ENCODE assay signal across 17 cellular contexts in the genomic region with DNA sequence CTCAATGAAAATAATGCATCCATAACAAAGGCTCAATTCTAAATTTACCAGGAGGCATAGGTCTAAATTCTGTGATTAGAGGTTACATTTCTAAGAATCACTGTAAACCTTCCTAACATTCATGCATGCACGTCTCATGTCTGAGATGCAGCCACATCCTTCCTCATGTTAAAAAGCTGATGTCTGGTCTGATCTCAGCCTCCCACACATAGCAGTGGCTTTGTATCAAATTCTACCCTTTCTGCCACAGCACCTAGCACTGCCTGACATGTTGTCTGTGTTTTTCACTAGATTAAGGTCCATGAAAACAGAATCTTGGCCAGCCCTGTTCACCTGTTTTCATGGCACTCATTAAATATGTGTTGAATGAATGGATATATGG.
DNase-seq lines count a peak whose midpoint lies in the region; ATAC-seq, FAIRE-seq and TF ChIP-seq lines count a peak whose summit lies in the region.
"Had no signal": no experiment of that assay in that cellular context is flagged by ENCODE, and none has a peak within 500 bp of the region (broad histone marks: within the 10 kb centered on the region; RNA-seq: fewer than 3 reads in every experiment).

No MANE protein-coding gene starts in this region.

- H3K9me3 ChIP-seq in small intestine (ENCODE audit: control insufficient read depth, low read depth), result no peaks in the 10 kb centered on the region

- no peak for FAIRE-seq in small intestine (lab: Jason Lieb, UNC)

- H3K4me3 ChIP-seq in fibroblast of villous mesenchyme (ENCODE audit: low read depth, low read length), result no peak overlapping the region
- no peak overlapping the region for H3K4me3 ChIP-seq in small intestine (ENCODE audit: low read depth in 1 of 2, low read length in 2 of 2)
- H3K4me3 ChIP-seq: ascending aorta, HAP-1, heart right ventricle, tibial artery had no signal

- H3K4me1 Mint-ChIP-seq in T-helper 1 cell treated with Interleukin-12 subunit alpha and Interleukin-12 subunit beta and Interleukin-4 antibody, amounts not matched to agents 30 μg/mL and 1 μg/mL, for 36 hours (ENCODE audit: low read depth), result peaks cover 13% of the 10 kb centered on the region
- peaks cover 3% of the 10 kb centered on the region for H3K4me1 Mint-ChIP-seq in osteocyte (ENCODE audit: unreplicated experiment)

- peak overlapping the region in 1 of 2 donors; percentile 51 for H3K27ac ChIP-seq in small intestine (ENCODE audit: low read depth in 1 of 2, low read length in 1 of 2)
- H3K27ac ChIP-seq in caudate nucleus (ENCODE audit: low read depth, low read length), result no peak overlapping the region
- H3K27ac ChIP-seq: ascending aorta had no signal

- no peak for TF ChIP-seq CTCF in fibroblast of villous mesenchyme (IDR thresholded peaks at IDR 0.05; ENCODE audit: insufficient read depth, low read depth, low read length)
- TF ChIP-seq CTCF in osteocyte (IDR thresholded peaks at IDR 0.05), result no peak

- no peaks in the 10 kb centered on the region for H3K27me3 Mint-ChIP-seq in T-helper 1 cell treated with Interleukin-12 subunit alpha and Interleukin-12 subunit beta and Interleukin-4 antibody, amounts not matched to agents 30 μg/mL and 1 μg/mL, for 36 hours (ENCODE audit: low read depth)
- no peaks in the 10 kb centered on the region for H3K27me3 Mint-ChIP-seq in osteocyte (ENCODE audit: unreplicated experiment)
- H3K27me3 Mint-ChIP-seq: progenitor cell of endocrine pancreas had no signal

- H3K36me3 Mint-ChIP-seq in T-helper 1 cell treated with Interleukin-12 subunit alpha and Interleukin-12 subunit beta and Interleukin-4 antibody, amounts not matched to agents 30 μg/mL and 1 μg/mL, for 36 hours (ENCODE audit: low read depth), result peaks cover 3% of the 10 kb centered on the region
- H3K36me3 Mint-ChIP-seq in osteocyte (ENCODE audit: unreplicated experiment), result peaks cover 3% of the 10 kb centered on the region

- no peaks in the 10 kb centered on the region for H3K36me3 ChIP-seq in small intestine (ENCODE audit: control insufficient read depth in 2 of 2, insufficient read depth in 2 of 2, low read length in 2 of 2)
- H3K36me3 ChIP-seq: ascending aorta, HAP-1, heart right ventricle, tibial artery had no signal

- no peaks in the 10 kb centered on the region for H3K4me1 ChIP-seq in small intestine (ENCODE audit: control insufficient read depth in 2 of 2, insufficient read depth in 1 of 2, low read depth in 1 of 2, low read length in 1 of 2)

- peak; percentile 3 for DNase-seq in activated CD4-positive, alpha-beta T cell treated with anti-CD3 and anti-CD28 coated beads for 48 hours
- DNase-seq in activated CD4-positive, alpha-beta T cell treated with anti-CD3 and anti-CD28 coated beads for 4 hours, result no peak
- DNase-seq in fibroblast of villous mesenchyme (ENCODE audit: low read depth) (peak; percentile 17), small intestine (peak; percentile 8), caudate nucleus (lab: John Stamatoyannopoulos, UW) (no peak), osteocyte (ENCODE audit: extremely low spot score, unreplicated experiment) (no peak)
- DNase-seq: heart right ventricle, mammary epithelial cell, NCI-H1417 treated with DMSO at 0.1 percent for 48 hours, NCI-H526, Right ventricle myocardium superior, tibial artery had no signal

- no peak for ATAC-seq in GM18519 (IDR thresholded peaks at IDR 0.05; ENCODE audit: low FRiP score, unreplicated experiment)

- no peaks in the 10 kb centered on the region for H3K27me3 ChIP-seq in small intestine (ENCODE audit: control insufficient read depth in 2 of 2, insufficient read depth in 2 of 2, low read length in 2 of 2)
- H3K27me3 ChIP-seq: ascending aorta, heart right ventricle, tibial artery had no signal

- 72 to 82% (median 81%) methylated on average over 1 of the region's 1 CpG for WGBS in small intestine, 3 donors

- peak overlapping the region; percentile 40 for H3K4me3 Mint-ChIP-seq in T-helper 1 cell treated with Interleukin-12 subunit alpha and Interleukin-12 subunit beta and Interleukin-4 antibody, amounts not matched to agents 30 μg/mL and 1 μg/mL, for 36 hours
- no peak overlapping the region for H3K4me3 Mint-ChIP-seq in osteocyte (ENCODE audit: unreplicated experiment)

- H3K9me3 Mint-ChIP-seq in T-helper 1 cell treated with Interleukin-12 subunit alpha and Interleukin-12 subunit beta and Interleukin-4 antibody, amounts not matched to agents 30 μg/mL and 1 μg/mL, for 36 hours, result peaks cover 12% of the 10 kb centered on the region
- peaks cover 14% of the 10 kb centered on the region for H3K9me3 Mint-ChIP-seq in osteocyte (ENCODE audit: unreplicated experiment)

- peak overlapping the region; percentile 70 for H3K27ac Mint-ChIP-seq in T-helper 1 cell treated with Interleukin-12 subunit alpha and Interleukin-12 subunit beta and Interleukin-4 antibody, amounts not matched to agents 30 μg/mL and 1 μg/mL, for 36 hours
- no peak overlapping the region for H3K27ac Mint-ChIP-seq in osteocyte (ENCODE audit: unreplicated experiment)
- H3K27ac Mint-ChIP-seq: progenitor cell of endocrine pancreas had no signal

Comparison
In these comparisons a context has a peak if more than half of its experiments do, and no peak if none do; other contexts are left out.
1. DNase-seq: peak in activated CD4-positive, alpha-beta T cell treated with anti-CD3 and anti-CD28 coated beads for 48 hours (single experiment), fibroblast of villous mesenchyme (single experiment) and small intestine (single experiment); none in activated CD4-positive, alpha-beta T cell treated with anti-CD3 and anti-CD28 coated beads for 4 hours (0 of 2), caudate nucleus (0 of 61) and osteocyte (single experiment).